19 cellular contexts compared by ENCODE assay signal in genomic region chrX:20217906-20218305, GRCh38. TPM values are rescaled to one million over a fixed set of nuclear protein-coding genes. Genes with fewer than 3 reads are reported as not detected.
DNase-seq lines count a peak whose midpoint lies in the region; ATAC-seq and TF ChIP-seq lines count a peak whose summit lies in the region.
"Had no signal": no experiment of that assay in that cellular context is flagged by ENCODE, and none has a peak within 500 bp of the region (broad histone marks: within the 10 kb centered on the region; RNA-seq: fewer than 3 reads in every experiment).

No MANE protein-coding gene starts in this region.

- no peaks in the 10 kb centered on the region for H3K9me3 Mint-ChIP-seq in activated CD8-positive, alpha-beta T cell treated with anti-CD3 and anti-CD28 coated beads, Interleukin-2, amount 10 ng/mL, durations not matched to agents 7 days and 5 days (ENCODE audit: insufficient read depth)
- H3K9me3 Mint-ChIP-seq: activated B cell treated with CpG ODN at 0.5 μM for 24 hours; activated naive CD4-positive, alpha-beta T cell treated with anti-CD3 and anti-CD28 coated beads, Interleukin-2, amount 50 U/mL, for 72 hours; T-helper 2 cell treated with Interferon-gamma antibody and Interleukin-4, amounts not matched to agents 5 μg/mL and 100 μg/mL, for 36 hours had no signal

- 23 to 35% methylated on average over 2 of the region's 2 CpGs for WGBS in GM23248 (ENCODE audit: low coverage in 1 of 2, low lambda C conversion rate in 2 of 2, missing lambda C conversion rate in 2 of 2), 2 experiments
- 48 to 70% methylated on average over 2 of the region's 2 CpGs for WGBS in esophagus squamous epithelium, 2 donors

- BruUV-seq in PC-9 (replicated peaks; lab: Mats Ljungman, UMichigan) = no TSS peak

- no peaks in the 10 kb centered on the region for H3K27me3 ChIP-seq in GM23248 (replicated peaks; ENCODE audit: insufficient read depth)
- no peaks in the 10 kb centered on the region for H3K27me3 ChIP-seq in PC-9 (ENCODE audit: insufficient read depth, low read depth)
- no peaks in the 10 kb centered on the region for H3K27me3 ChIP-seq in esophagus squamous epithelium
- no peaks in the 10 kb centered on the region for H3K27me3 ChIP-seq in gastrocnemius medialis
- H3K27me3 ChIP-seq: BE2C, SJSA1 had no signal

- H3K4me1 Mint-ChIP-seq in activated CD8-positive, alpha-beta T cell treated with anti-CD3 and anti-CD28 coated beads, Interleukin-2, amount 10 ng/mL, durations not matched to agents 7 days and 5 days (ENCODE audit: low read depth) = peaks cover 27% of the 10 kb centered on the region

- H3K4me1 ChIP-seq in GM23248 (ENCODE audit: insufficient read depth) (peaks cover 15% of the 10 kb centered on the region; the same call in 1 of the 2 replicates), PC-9 (replicated peaks; ENCODE audit: insufficient read depth) (peaks cover 13% of the 10 kb centered on the region), esophagus squamous epithelium (peaks cover 0 to 5% (median 0%) of the 10 kb centered on the region in 3 donors), gastrocnemius medialis (peaks cover 8 to 33% of the 10 kb centered on the region in 2 donors)
- H3K4me1 ChIP-seq: BE2C had no signal

- H3K9me2 ChIP-seq in GM23248 (ENCODE audit: insufficient read depth) = no peaks in the 10 kb centered on the region
- H3K9me2 ChIP-seq in PC-9 (ENCODE audit: insufficient read depth) = no peaks in the 10 kb centered on the region

- POLR2A ChIA-PET in PC-9 (lab: Charles Lee; ENCODE audit: unreplicated experiment) = interaction anchor here (0.6 kb wide), 1 partner anchor 57 kb away, joined by 3 read pairs; no protein-coding TSS in a partner anchor
- POLR2A ChIA-PET in activated CD8-positive, alpha-beta T cell treated with anti-CD3 and anti-CD28 coated beads, Interleukin-2, amount 10 ng/mL, durations not matched to agents 7 days and 5 days (lab: Charles Lee) = no interaction called here

- no peak overlapping the region for H3K4me3 ChIP-seq in GM23248
- H3K4me3 ChIP-seq in PC-9 = no peak overlapping the region
- H3K4me3 ChIP-seq in esophagus squamous epithelium = peak overlapping the region in 2 of 4 donors; percentile 17 to 20
- peak overlapping the region; percentile 32 to 42 (median 36) for H3K4me3 ChIP-seq in gastrocnemius medialis
- H3K4me3 ChIP-seq: SJSA1 had no signal

- H3K9ac ChIP-seq in GM23248 = no peak overlapping the region

- DNase-seq in GM23248 = peak; percentile 6
- DNase-seq in PC-9 = no peak
- no peak for DNase-seq in esophagus squamous epithelium (lab: John Stamatoyannopoulos, UW)
- DNase-seq in gastrocnemius medialis = no peak
- no peak for DNase-seq in DMS 273 (lab: John Stamatoyannopoulos, UW; ENCODE audit: unreplicated experiment)
- DNase-seq in activated CD8-positive, alpha-beta T cell treated with anti-CD3 and anti-CD28 coated beads, Interleukin-2, amount 10 ng/mL, durations not matched to agents 7 days and 5 days = no peak
- DNase-seq: activated B cell treated with CpG ODN at 0.5 μM for 24 hours; activated CD8-positive, alpha-beta memory T cell treated with anti-CD3 and anti-CD28 coated beads for 24 hours; BE2C; Caco-2; NCI-H1417; NCI-H748 treated with DMSO at 0.1 percent for 48 hours; stimulated activated naive CD4-positive, alpha-beta T cell treated with Interleukin-2 at 50 U/mL for 16 hours had no signal

- no peaks in the 10 kb centered on the region for H3K27me3 Mint-ChIP-seq in activated CD8-positive, alpha-beta T cell treated with anti-CD3 and anti-CD28 coated beads, Interleukin-2, amount 10 ng/mL, durations not matched to agents 7 days and 5 days (ENCODE audit: low read depth)
- H3K27me3 Mint-ChIP-seq: activated B cell treated with CpG ODN at 0.5 μM for 24 hours, type B pancreatic cell had no signal

- H2AFZ ChIP-seq in GM23248 (no peak overlapping the region), PC-9 (no peak overlapping the region)

- in situ Hi-C loops in GM23248 (cut with MboI) (no loop called here), gastrocnemius medialis (cut with MboI; ENCODE audit: low sequenced_read_pairs in 4 of 4) (no loop called here)

- H4K20me1 ChIP-seq in GM23248 (ENCODE audit: insufficient read depth) (no peaks in the 10 kb centered on the region), PC-9 (ENCODE audit: insufficient read depth) (no peaks in the 10 kb centered on the region; the same call in 1 of the 2 replicates)

- no peaks in the 10 kb centered on the region; the same call in 1 of the 2 replicates for H3F3A ChIP-seq in GM23248 (ENCODE audit: insufficient read depth)
- H3F3A ChIP-seq in PC-9 (ENCODE audit: insufficient read depth, low read depth) = no peaks in the 10 kb centered on the region

- H3K36me3 Mint-ChIP-seq in activated CD8-positive, alpha-beta T cell treated with anti-CD3 and anti-CD28 coated beads, Interleukin-2, amount 10 ng/mL, durations not matched to agents 7 days and 5 days (ENCODE audit: low read depth) = peaks cover 28% of the 10 kb centered on the region

- H3K4me2 ChIP-seq in GM23248 (ENCODE audit: unreplicated experiment) (peak overlapping the region; percentile 37), PC-9 (0 out of 2 replicates have a peak overlapping the region, but pooled peaks have one; percentile 2)

- H3K27ac Mint-ChIP-seq in activated CD8-positive, alpha-beta T cell treated with anti-CD3 and anti-CD28 coated beads, Interleukin-2, amount 10 ng/mL, durations not matched to agents 7 days and 5 days = no peak overlapping the region
- H3K27ac Mint-ChIP-seq: activated B cell treated with CpG ODN at 0.5 μM for 24 hours; activated naive CD4-positive, alpha-beta T cell treated with anti-CD3 and anti-CD28 coated beads, Interleukin-2, amount 50 U/mL, for 72 hours; T-helper 2 cell treated with Interferon-gamma antibody and Interleukin-4, amounts not matched to agents 5 μg/mL and 100 μg/mL, for 36 hours; type B pancreatic cell had no signal

- H3K36me3 ChIP-seq in GM23248 (ENCODE audit: low read depth) = no peaks in the 10 kb centered on the region
- H3K36me3 ChIP-seq in PC-9 (ENCODE audit: low read depth) = no peaks in the 10 kb centered on the region
- no peaks in the 10 kb centered on the region for H3K36me3 ChIP-seq in esophagus squamous epithelium
- H3K36me3 ChIP-seq in gastrocnemius medialis = no peaks in the 10 kb centered on the region
- H3K36me3 ChIP-seq: BE2C, SJSA1 had no signal

- H3K27ac ChIP-seq in GM23248 = no peak overlapping the region
- H3K27ac ChIP-seq in PC-9 = peak overlapping the region; percentile 14; the same call in 1 of the 2 replicates
- H3K27ac ChIP-seq in esophagus squamous epithelium = peak overlapping the region in 3 of 4 donors; percentile 7 to 39 (median 38)
- peak overlapping the region; percentile 68 to 86 (median 75) for H3K27ac ChIP-seq in gastrocnemius medialis
- H3K27ac ChIP-seq: SJSA1 had no signal

- TF ChIP-seq POLR2A in esophagus squamous epithelium (IDR thresholded peaks at IDR 0.05) (no peak), gastrocnemius medialis (IDR thresholded peaks at IDR 0.05) (no peak)

- H3K9me3 ChIP-seq in GM23248 (ENCODE audit: low read depth) (no peaks in the 10 kb centered on the region), PC-9 (ENCODE audit: insufficient read depth, low read depth) (no peaks in the 10 kb centered on the region), esophagus squamous epithelium (no peaks in the 10 kb centered on the region), gastrocnemius medialis (no peaks in the 10 kb centered on the region)
- H3K9me3 ChIP-seq: BE2C, Caco-2, SJSA1 had no signal

- H3K79me2 ChIP-seq in GM23248 (ENCODE audit: insufficient read depth) (peaks cover 61% of the 10 kb centered on the region), PC-9 (ENCODE audit: low read depth) (peaks cover 3% of the 10 kb centered on the region; the same call in 1 of the 2 replicates)

- H3K4me3 Mint-ChIP-seq in activated CD8-positive, alpha-beta T cell treated with anti-CD3 and anti-CD28 coated beads, Interleukin-2, amount 10 ng/mL, durations not matched to agents 7 days and 5 days = no peak overlapping the region
- H3K4me3 Mint-ChIP-seq: activated B cell treated with CpG ODN at 0.5 μM for 24 hours; T-helper 2 cell treated with Interferon-gamma antibody and Interleukin-4, amounts not matched to agents 5 μg/mL and 100 μg/mL, for 36 hours; type B pancreatic cell had no signal

- ATAC-seq in gastrocnemius medialis (no peak), GM21825 (IDR thresholded peaks at IDR 0.05; ENCODE audit: unreplicated experiment) (no peak), GM19035 (IDR thresholded peaks at IDR 0.05; ENCODE audit: unreplicated experiment) (no peak)
- ATAC-seq in activated CD8-positive, alpha-beta T cell treated with anti-CD3 and anti-CD28 coated beads, Interleukin-2, amount 10 ng/mL, durations not matched to agents 7 days and 5 days = no peak
- ATAC-seq: activated naive CD4-positive, alpha-beta T cell treated with anti-CD3 and anti-CD28 coated beads, Interleukin-2, amount 50 U/mL, for 72 hours had no signal

- CTCF ChIA-PET in PC-9 (lab: Charles Lee) = no interaction called here
- CTCF ChIA-PET in activated CD8-positive, alpha-beta T cell treated with anti-CD3 and anti-CD28 coated beads, Interleukin-2, amount 10 ng/mL, durations not matched to agents 7 days and 5 days (lab: Charles Lee) = interaction anchor here (0.9 kb wide), 1 partner anchor 19 kb away, joined by 4 read pairs; no protein-coding TSS in a partner anchor

- TF ChIP-seq CTCF in PC-9 (conservative IDR thresholded peaks at IDR 0.05) (no peak), esophagus squamous epithelium (IDR thresholded peaks at IDR 0.05) (no peak), gastrocnemius medialis (IDR thresholded peaks at IDR 0.05 in 4 of 5, conservative IDR thresholded peaks at IDR 0.05 in 1 of 5) (no peak)

- intact Hi-C loops in PC-9 (cut with micrococcal nuclease; ENCODE audit: unreplicated experiment) = no loop called here
- intact Hi-C loops in esophagus squamous epithelium (cut with DNase I) = no loop called here
- intact Hi-C loops in gastrocnemius medialis (cut with DNase I; ENCODE audit: low total_unique reads) = loop anchor here (2.0 to 10.0 kb wide), 3 partner anchors 47 to 97 kb away; partner anchors contain the start of gene EIF1AX

RNA-seq across cellular contexts. Expression of gene RPS6KA3, which starts 48.8 kb away (rescaled TPM):
- 28.5 and 33.8 TPM in 2 replicates for total RNA-seq in GM23248 (2014; rRNA removed; shearing (Covaris generic))
- polyA plus RNA-seq in GM23248 (2016; fragmentation: Nextera tagmentation; extraction: Ambion mirVana) = 8.1 and 13.3 TPM in 2 replicates
- total RNA-seq in PC-9 (2021) (45.3 and 51.4 TPM in 2 replicates), esophagus squamous epithelium (10 to 100 TPM; 15.8 to 30.9 (median 29.7) TPM), gastrocnemius medialis (10 to 100 TPM; 53.1 to 91.0 (median 66.0) TPM)
- 10 to 100 TPM; 80.2 to 82.0 TPM for total RNA-seq in activated CD8-positive, alpha-beta T cell treated with anti-CD3 and anti-CD28 coated beads, Interleukin-2, amount 10 ng/mL, durations not matched to agents 7 days and 5 days

Comparison
In these comparisons a context has a peak if more than half of its experiments do, and no peak if none do; other contexts are left out.
1. H3K4me3 ChIP-seq: peak in gastrocnemius medialis (4 of 4); none in GM23248 (single experiment) and PC-9 (single experiment).